9 cellular contexts compared by ENCODE assay signal in the genomic region with DNA sequence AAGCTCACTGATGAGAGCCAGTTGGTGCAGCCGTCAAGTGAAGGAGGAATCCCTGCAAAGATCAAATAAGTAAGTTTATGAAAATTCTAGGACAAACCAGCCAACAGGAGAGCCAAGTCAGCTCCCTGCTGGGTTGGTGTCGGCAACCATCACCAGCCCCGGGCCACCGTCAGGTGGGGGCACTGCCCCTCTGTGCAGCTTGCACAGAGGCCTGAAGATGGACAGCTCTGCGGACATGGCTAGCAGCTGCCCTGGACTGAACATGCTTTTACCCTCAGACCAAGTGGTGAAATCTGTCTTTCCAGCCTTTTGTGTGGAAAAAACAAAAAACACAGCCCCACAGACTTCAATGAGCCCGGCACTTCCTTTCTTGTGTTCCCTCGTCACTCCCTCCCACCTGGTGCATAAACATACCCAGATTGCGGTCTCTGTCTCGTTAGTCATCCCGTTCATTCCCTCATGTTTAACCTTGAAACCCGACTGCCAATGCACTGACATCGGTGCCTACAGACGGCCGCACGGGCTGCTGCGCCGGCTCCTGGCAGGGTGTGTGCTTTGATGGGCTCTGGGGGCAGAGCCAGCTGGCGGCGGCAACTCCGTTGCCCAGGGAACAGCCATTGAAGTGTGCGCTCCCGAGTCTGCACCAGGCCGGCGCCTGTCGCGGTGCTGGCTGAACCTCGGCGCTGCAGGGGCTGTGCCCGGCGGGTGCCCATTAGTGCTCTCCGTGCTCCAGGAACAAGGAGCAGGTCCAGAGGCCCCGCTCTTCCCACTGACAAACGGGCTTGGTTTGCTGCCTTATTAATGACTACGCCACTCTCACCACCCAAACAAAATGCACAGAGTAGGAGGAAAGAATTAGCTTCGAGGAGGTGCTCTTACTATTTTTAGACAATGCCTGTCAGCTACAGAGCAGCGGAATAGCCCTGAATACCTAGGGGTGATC.
DNase-seq lines count a peak whose midpoint lies in the region; FAIRE-seq and TF ChIP-seq lines count a peak whose summit lies in the region.
"Had no signal": no experiment of that assay in that cellular context is flagged by ENCODE, and none has a peak within 500 bp of the region (broad histone marks: within the 10 kb centered on the region; RNA-seq: fewer than 3 reads in every experiment).

No MANE protein-coding gene starts in this region.

- no peak for FAIRE-seq in GM12892 (lab: Jason Lieb, UNC)

- peak overlapping the region; percentile 31 for H3K4me3 ChIP-seq in epithelial cell of proximal tubule (ENCODE audit: low read depth, low read length)

- peak; percentile 66 for DNase-seq in DMS79 treated with DMSO at 0.1 percent for 48 hours (lab: John Stamatoyannopoulos, UW)
- peak; percentile 96 for DNase-seq in NCI-H345 (lab: John Stamatoyannopoulos, UW)
- DNase-seq in epithelial cell of proximal tubule (ENCODE audit: low read depth): peak; percentile 76
- peak; percentile 81 for DNase-seq in occipital lobe (lab: John Stamatoyannopoulos, UW)
- DNase-seq in stimulated activated CD4-positive, alpha-beta T cell treated with anti-CD3 and anti-CD28 coated beads, Interleukin-1b, Interleukin-23, amount 100 ng/mL, for 48 hours: no peak
- DNase-seq in GM12892 (ENCODE audit: insufficient read length): no peak
- no peak for DNase-seq in stimulated activated CD8-positive, alpha-beta memory T cell treated with anti-CD3 and anti-CD28 coated beads, Interleukin-4, amount 100 ng/mL, for 48 hours
- no peak for DNase-seq in activated CD4-positive, CD25-positive, alpha-beta regulatory T cell treated with anti-CD3 and anti-CD28 coated beads, Interleukin-2, amount 50 U/mL, for 72 hours
- DNase-seq: activated CD8-positive, alpha-beta memory T cell treated with anti-CD3 and anti-CD28 coated beads, Interleukin-2, amount 50 U/mL, for 48 hours had no signal

- TF ChIP-seq CTCF in epithelial cell of proximal tubule (conservative IDR thresholded peaks at IDR 0.05; ENCODE audit: low read depth, low read length): no peak

- TF ChIP-seq POLR2A in GM12892 (IDR thresholded peaks at IDR 0.05; ENCODE audit: low read depth, low read length): no peak

Comparison
In these comparisons a context has a peak if more than half of its experiments do, and no peak if none do; other contexts are left out.
1. DNase-seq: peak in DMS79 treated with DMSO at 0.1 percent for 48 hours (single experiment), NCI-H345 (single experiment), epithelial cell of proximal tubule (single experiment) and occipital lobe (single experiment); none in stimulated activated CD4-positive, alpha-beta T cell treated with anti-CD3 and anti-CD28 coated beads, Interleukin-1b, Interleukin-23, amount 100 ng/mL, for 48 hours (single experiment), GM12892 (single experiment), stimulated activated CD8-positive, alpha-beta memory T cell treated with anti-CD3 and anti-CD28 coated beads, Interleukin-4, amount 100 ng/mL, for 48 hours (single experiment) and activated CD4-positive, CD25-positive, alpha-beta regulatory T cell treated with anti-CD3 and anti-CD28 coated beads, Interleukin-2, amount 50 U/mL, for 72 hours (single experiment).